In genomic region chr20:11432407-11432806, GRCh38 we compare ENCODE assay signal across 20 cellular contexts.
DNase-seq lines count a peak whose midpoint lies in the region; ATAC-seq and TF ChIP-seq lines count a peak whose summit lies in the region.
"Had no signal": no experiment of that assay in that cellular context is flagged by ENCODE, and none has a peak within 500 bp of the region (broad histone marks: within the 10 kb centered on the region; RNA-seq: fewer than 3 reads in every experiment).

No MANE protein-coding gene starts in this region.

- no peak for TF ChIP-seq CTCF in cardiac fibroblast (IDR thresholded peaks at IDR 0.05; ENCODE audit: low read depth, low read length)
- TF ChIP-seq CTCF in CD8-positive, alpha-beta T cell (IDR thresholded peaks at IDR 0.05), result no peak

- no peaks in the 10 kb centered on the region for H3K27me3 Mint-ChIP-seq in stimulated activated naive CD8-positive, alpha-beta T cell treated with anti-CD3 and anti-CD28 coated beads, Interleukin-15, amount 100 ng/mL, for 72 hours
- H3K27me3 Mint-ChIP-seq in CD8-positive, alpha-beta T cell (ENCODE audit: low read depth), result no peaks in the 10 kb centered on the region
- H3K27me3 Mint-ChIP-seq: activated CD4-positive, alpha-beta memory T cell treated with anti-CD3 and anti-CD28 coated beads for 36 hours had no signal

- peak; percentile 13 for DNase-seq in GM03348 (ENCODE audit: low spot score)
- peak; percentile 23 for DNase-seq in NCI-H446 treated with DMSO at 0.1 percent for 48 hours (lab: John Stamatoyannopoulos, UW)
- DNase-seq in cardiac fibroblast (ENCODE audit: low read depth in 2 of 2), result peak; percentile 59 to 95
- DNase-seq in kidney glomerular epithelial cell (lab: John Stamatoyannopoulos, UW), result peak; percentile 59
- no peak for DNase-seq in stimulated activated naive CD8-positive, alpha-beta T cell treated with anti-CD3 and anti-CD28 coated beads, Interleukin-15, amount 100 ng/mL, for 72 hours
- DNase-seq in CD8-positive, alpha-beta T cell, result no peak
- DNase-seq in NCI-H82 (lab: John Stamatoyannopoulos, UW), result no peak
- DNase-seq in NCI-H1694 treated with DMSO at 0.1 percent for 48 hours (lab: John Stamatoyannopoulos, UW), result no peak
- DNase-seq: activated CD4-positive, alpha-beta memory T cell treated with anti-CD3 and anti-CD28 coated beads for 36 hours; effector CD4-positive, alpha-beta T cell; hippocampal formation; left lung; naive thymus-derived CD4-positive, alpha-beta T cell; NCI-H146; NCI-H69; SHP77 treated with DMSO at 0.1 percent for 48 hours; stimulated activated CD4-positive, alpha-beta T cell treated with anti-CD3 and anti-CD28 coated beads, Interleukin-2, amount 100 ng/mL, for 24 hours had no signal

- H3K4me3 Mint-ChIP-seq in stimulated activated naive CD8-positive, alpha-beta T cell treated with anti-CD3 and anti-CD28 coated beads, Interleukin-15, amount 100 ng/mL, for 72 hours, result no peak overlapping the region
- no peak overlapping the region for H3K4me3 Mint-ChIP-seq in CD8-positive, alpha-beta T cell
- H3K4me3 Mint-ChIP-seq: activated CD4-positive, alpha-beta memory T cell treated with anti-CD3 and anti-CD28 coated beads for 36 hours; activated T-helper 1 cell treated with anti-CD3 and anti-CD28 coated beads, Interleukin-12 subunit alpha, Interleukin-12 subunit beta, Interleukin-2, Interleukin-4 antibody, amounts not matched to agents 30 ng/mL and 10 ng/mL and 1 ng/mL, durations not matched to agents 14 hours and 24 hours and 36 hours; naive thymus-derived CD4-positive, alpha-beta T cell had no signal

- no peak overlapping the region for H3K27ac ChIP-seq in CD8-positive, alpha-beta T cell (ENCODE audit: low read depth, low read length)
- H3K27ac ChIP-seq: C4-2B, left lung, prostate gland had no signal

- H3K27me3 ChIP-seq in CD8-positive, alpha-beta T cell (ENCODE audit: insufficient read depth, low read length), result no peaks in the 10 kb centered on the region
- H3K27me3 ChIP-seq: left lung had no signal

- no peaks in the 10 kb centered on the region for H3K4me1 Mint-ChIP-seq in stimulated activated naive CD8-positive, alpha-beta T cell treated with anti-CD3 and anti-CD28 coated beads, Interleukin-15, amount 100 ng/mL, for 72 hours
- no peaks in the 10 kb centered on the region for H3K4me1 Mint-ChIP-seq in CD8-positive, alpha-beta T cell (ENCODE audit: low read depth)
- H3K4me1 Mint-ChIP-seq: naive thymus-derived CD4-positive, alpha-beta T cell had no signal

- no peak overlapping the region for H3K27ac Mint-ChIP-seq in stimulated activated naive CD8-positive, alpha-beta T cell treated with anti-CD3 and anti-CD28 coated beads, Interleukin-15, amount 100 ng/mL, for 72 hours
- no peak overlapping the region for H3K27ac Mint-ChIP-seq in CD8-positive, alpha-beta T cell
- H3K27ac Mint-ChIP-seq: activated CD4-positive, alpha-beta memory T cell treated with anti-CD3 and anti-CD28 coated beads for 36 hours; activated T-helper 1 cell treated with anti-CD3 and anti-CD28 coated beads, Interleukin-12 subunit alpha, Interleukin-12 subunit beta, Interleukin-2, Interleukin-4 antibody, amounts not matched to agents 30 ng/mL and 10 ng/mL and 1 ng/mL, durations not matched to agents 14 hours and 24 hours and 36 hours; naive thymus-derived CD4-positive, alpha-beta T cell had no signal

- H3K9me3 Mint-ChIP-seq in stimulated activated naive CD8-positive, alpha-beta T cell treated with anti-CD3 and anti-CD28 coated beads, Interleukin-15, amount 100 ng/mL, for 72 hours, result peaks cover 17 to 33% of the 10 kb centered on the region in 2 donors
- H3K9me3 Mint-ChIP-seq in CD8-positive, alpha-beta T cell, result peaks cover 17% of the 10 kb centered on the region

- no peaks in the 10 kb centered on the region for H3K4me1 ChIP-seq in CD8-positive, alpha-beta T cell (ENCODE audit: insufficient read depth, low read length)
- H3K4me1 ChIP-seq: left lung, prostate gland had no signal

- H3K36me3 Mint-ChIP-seq in CD8-positive, alpha-beta T cell, result no peaks in the 10 kb centered on the region
- H3K36me3 Mint-ChIP-seq: activated CD4-positive, alpha-beta memory T cell treated with anti-CD3 and anti-CD28 coated beads for 36 hours; naive thymus-derived CD4-positive, alpha-beta T cell had no signal

- CTCF ChIA-PET in CD8-positive, alpha-beta T cell (lab: Charles Lee), result no interaction called here

- intact Hi-C loops in CD8-positive, alpha-beta T cell (cut with DNase I, micrococcal nuclease), result no loop called here

- H3K36me3 ChIP-seq in CD8-positive, alpha-beta T cell (ENCODE audit: insufficient read depth, low read length), result no peaks in the 10 kb centered on the region
- H3K36me3 ChIP-seq: left lung, prostate gland had no signal

- POLR2A ChIA-PET in CD8-positive, alpha-beta T cell (lab: Charles Lee), result no interaction called here

- no peak overlapping the region for H3K4me3 ChIP-seq in cardiac fibroblast (replicated peaks in 1 of 2; ENCODE audit: low read depth in 2 of 2, low read length in 2 of 2)
- H3K4me3 ChIP-seq in CD8-positive, alpha-beta T cell (ENCODE audit: low read depth, low read length), result no peak overlapping the region
- H3K4me3 ChIP-seq: left lung, prostate gland had no signal

- no peak for ATAC-seq in stimulated activated naive CD8-positive, alpha-beta T cell treated with anti-CD3 and anti-CD28 coated beads, Interleukin-15, amount 100 ng/mL, for 72 hours
- no peak for ATAC-seq in CD8-positive, alpha-beta T cell
- ATAC-seq: left lung; naive thymus-derived CD4-positive, alpha-beta T cell had no signal

- no peaks in the 10 kb centered on the region for H3K9me3 ChIP-seq in CD8-positive, alpha-beta T cell (ENCODE audit: low read length)
- H3K9me3 ChIP-seq: prostate gland had no signal

Comparison
In these comparisons a context has a peak if more than half of its experiments do, and no peak if none do; other contexts are left out.
1. DNase-seq: peak in GM03348 (single experiment), NCI-H446 treated with DMSO at 0.1 percent for 48 hours (single experiment), cardiac fibroblast (2 of 2) and kidney glomerular epithelial cell (single experiment); none in stimulated activated naive CD8-positive, alpha-beta T cell treated with anti-CD3 and anti-CD28 coated beads, Interleukin-15, amount 100 ng/mL, for 72 hours (0 of 2), CD8-positive, alpha-beta T cell (0 of 7), NCI-H82 (single experiment) and NCI-H1694 treated with DMSO at 0.1 percent for 48 hours (single experiment).